ENCODE assay signal across 22 cellular contexts in genomic region chr15:28080386-28080785, GRCh38. TPM values are rescaled to one million over a fixed set of nuclear protein-coding genes. Genes with fewer than 3 reads are reported as not detected.
"Had no signal": no experiment of that assay in that cellular context is flagged by ENCODE, and none has a peak within 500 bp of the region (broad histone marks: within the 10 kb centered on the region; RNA-seq: fewer than 3 reads in every experiment).

No MANE protein-coding gene starts in this region.

- DNase-seq: activated CD4-positive, alpha-beta memory T cell treated with anti-CD3 and anti-CD28 coated beads for 36 hours; activated CD4-positive, alpha-beta T cell treated with anti-CD3 and anti-CD28 coated beads for 48 hours; activated CD4-positive, CD25-positive, alpha-beta regulatory T cell; activated effector memory CD4-positive, alpha-beta T cell treated with anti-CD3 and anti-CD28 coated beads, Interleukin-2, amount 50 U/mL, for 16 hours; activated naive CD4-positive, alpha-beta T cell treated with anti-CD3 and anti-CD28 coated beads, Interleukin-2, amount 10 ng/mL, durations not matched to agents 7 days and 5 days; activated T-cell treated with anti-CD3 and anti-CD28 coated beads, Interleukin-2, amount 50 U/mL, for 72 hours; amygdala; effector CD4-positive, alpha-beta T cell; erythroblast; left colon; nephron progenitor cell; nucleus accumbens; stimulated activated CD4-positive, alpha-beta T cell treated with anti-CD3 and anti-CD28 coated beads, Interleukin-15, amount 100 ng/mL, for 24 hours; SW 1271; T-helper 17 cell; testis had no signal

- H3K4me1 Mint-ChIP-seq: activated naive CD4-positive, alpha-beta T cell treated with anti-CD3 and anti-CD28 coated beads, Interleukin-2, amount 10 ng/mL, durations not matched to agents 7 days and 5 days; memory B cell; nephron progenitor cell; stimulated activated memory B cell treated with anti-CD40 and anti-IgM and Interleukin-4, amounts not matched to agents 10 μg/mL and 1 μg/mL and 100 μg/mL, for 72 hours had no signal

- H3K4me3 Mint-ChIP-seq: activated CD4-positive, alpha-beta memory T cell treated with anti-CD3 and anti-CD28 coated beads for 36 hours; activated naive CD4-positive, alpha-beta T cell treated with anti-CD3 and anti-CD28 coated beads, Interleukin-2, amount 10 ng/mL, durations not matched to agents 7 days and 5 days; activated T-cell treated with anti-CD3 and anti-CD28 coated beads, Interleukin-2, amount 50 U/mL, for 72 hours; dendritic cell treated with granulocyte-macrophage colony-stimulating factor and Interleukin-4, amounts not matched to agents 40 ng/mL and 50 ng/mL, for 4 days; memory B cell; nephron progenitor cell; stimulated activated memory B cell treated with anti-CD40 and anti-IgM and Interleukin-4, amounts not matched to agents 10 μg/mL and 1 μg/mL and 100 μg/mL, for 72 hours; T-helper 17 cell; type B pancreatic cell had no signal

- H3K9me3 Mint-ChIP-seq: activated CD4-positive, alpha-beta memory T cell treated with anti-CD3 and anti-CD28 coated beads for 36 hours; activated naive CD4-positive, alpha-beta T cell treated with anti-CD3 and anti-CD28 coated beads, Interleukin-2, amount 10 ng/mL, durations not matched to agents 7 days and 5 days; activated T-cell treated with anti-CD3 and anti-CD28 coated beads, Interleukin-2, amount 50 U/mL, for 72 hours; dendritic cell treated with granulocyte-macrophage colony-stimulating factor and Interleukin-4, amounts not matched to agents 40 ng/mL and 50 ng/mL, for 4 days; memory B cell; stimulated activated memory B cell treated with anti-CD40 and anti-IgM and Interleukin-4, amounts not matched to agents 10 μg/mL and 1 μg/mL and 100 μg/mL, for 72 hours; type B pancreatic cell had no signal

- H3K27ac Mint-ChIP-seq: activated CD4-positive, alpha-beta memory T cell treated with anti-CD3 and anti-CD28 coated beads for 36 hours; activated naive CD4-positive, alpha-beta T cell treated with anti-CD3 and anti-CD28 coated beads, Interleukin-2, amount 10 ng/mL, durations not matched to agents 7 days and 5 days; activated T-cell treated with anti-CD3 and anti-CD28 coated beads, Interleukin-2, amount 50 U/mL, for 72 hours; dendritic cell treated with granulocyte-macrophage colony-stimulating factor and Interleukin-4, amounts not matched to agents 40 ng/mL and 50 ng/mL, for 4 days; memory B cell; nephron progenitor cell; stimulated activated memory B cell treated with anti-CD40 and anti-IgM and Interleukin-4, amounts not matched to agents 10 μg/mL and 1 μg/mL and 100 μg/mL, for 72 hours; T-helper 17 cell; type B pancreatic cell had no signal

- H3K36me3 Mint-ChIP-seq: activated CD4-positive, alpha-beta memory T cell treated with anti-CD3 and anti-CD28 coated beads for 36 hours; activated naive CD4-positive, alpha-beta T cell treated with anti-CD3 and anti-CD28 coated beads, Interleukin-2, amount 10 ng/mL, durations not matched to agents 7 days and 5 days; memory B cell; stimulated activated memory B cell treated with anti-CD40 and anti-IgM and Interleukin-4, amounts not matched to agents 10 μg/mL and 1 μg/mL and 100 μg/mL, for 72 hours; type B pancreatic cell had no signal

RNA-seq across cellular contexts. Expression of gene OCA2, which starts 18.7 kb away (rescaled TPM):
- total RNA-seq: activated CD4-positive, alpha-beta memory T cell treated with anti-CD3 and anti-CD28 coated beads for 36 hours; myocyte; smooth muscle cell; T-helper 17 cell had no signal
